In genomic region chr5:151157426-151158286, GRCh38 we compare ENCODE assay signal across 8 cellular contexts. TPM values are rescaled to one million over a fixed set of nuclear protein-coding genes. Genes with fewer than 3 reads are reported as not detected.
A peak's percentile ranks its signal among the peaks of the same experiment; 100 is the strongest.
DNase-seq lines count a peak whose midpoint lies in the region; ATAC-seq and TF ChIP-seq lines count a peak whose summit lies in the region.

TSS of gene ANXA6 (minus strand) at chr5:151157779. CDS start at chr5:151147901, 9,878 bp downstream.

- peaks cover 55% of the 10 kb centered on the region for H3K79me2 ChIP-seq in neural cell (replicated peaks; ENCODE audit: insufficient read depth, low read length)

- peak within 1 kb of the TSS; percentile 97 for H3K9ac ChIP-seq in neural cell (ENCODE audit: low read length)

- H3K27me3 Mint-ChIP-seq in CD8-positive, alpha-beta T cell (ENCODE audit: low read depth) = no peaks in the 10 kb centered on the region

- no peaks in the 10 kb centered on the region for H3K9me3 Mint-ChIP-seq in CD8-positive, alpha-beta T cell

- DNase-seq in CD8-positive, alpha-beta T cell = peak in 6 of 7 experiments; percentile 50 to 80 (median 61)
- DNase-seq in HPDE6-E6E7 (ENCODE audit: extremely low spot score) (peak; percentile 85), RKO (ENCODE audit: low spot score) (peak; percentile 85), foreskin keratinocyte (peak; percentile 21 to 45), superior temporal gyrus (ENCODE audit: extremely low spot score) (peak; percentile 82)
- DNase-seq in activated naive CD4-positive, alpha-beta T cell (lab: John Stamatoyannopoulos, UW) = peak; percentile 9 to 48 (median 20)

- H3K4me1 ChIP-seq in CD8-positive, alpha-beta T cell (ENCODE audit: insufficient read depth, low read length) = peaks cover 43% of the 10 kb centered on the region
- no peaks in the 10 kb centered on the region for H3K4me1 ChIP-seq in foreskin keratinocyte

- H3K27ac ChIP-seq in CD8-positive, alpha-beta T cell (ENCODE audit: low read depth, low read length) = peak within 1 kb of the TSS; percentile 68
- H3K27ac ChIP-seq in foreskin keratinocyte = no peak within 1 kb of the TSS
- peak within 1 kb of the TSS; percentile 66 for H3K27ac ChIP-seq in neural cell (ENCODE audit: low read length)

- H3K4me3 Mint-ChIP-seq in CD8-positive, alpha-beta T cell = peak within 1 kb of the TSS; percentile 97

- ATAC-seq in CD8-positive, alpha-beta T cell = peak; percentile 70
- ATAC-seq in GM19455 (IDR thresholded peaks at IDR 0.05; ENCODE audit: unreplicated experiment) (peak; percentile 47), foreskin keratinocyte (peak; percentile 96)

- TF ChIP-seq RAD21 in neural cell (conservative IDR thresholded peaks at IDR 0.05) = peak; percentile 32

- H3K27me3 ChIP-seq in CD8-positive, alpha-beta T cell (ENCODE audit: insufficient read depth, low read length) = no peaks in the 10 kb centered on the region
- H3K27me3 ChIP-seq in foreskin keratinocyte (peaks cover 5% of the 10 kb centered on the region), neural cell (ENCODE audit: insufficient read depth, low read depth, low read length) (no peaks in the 10 kb centered on the region)

- H3K36me3 ChIP-seq in CD8-positive, alpha-beta T cell (ENCODE audit: insufficient read depth, low read length) = no peaks in the 10 kb centered on the region
- no peaks in the 10 kb centered on the region for H3K36me3 ChIP-seq in neural cell (ENCODE audit: insufficient read depth, low read length)

- H3K9me3 ChIP-seq in CD8-positive, alpha-beta T cell (ENCODE audit: low read length) = no peaks in the 10 kb centered on the region
- H3K9me3 ChIP-seq in neural cell (ENCODE audit: low read length) = no peaks in the 10 kb centered on the region

- no peaks in the 10 kb centered on the region for H3F3A ChIP-seq in neural cell (ENCODE audit: insufficient read depth, low read length, poor library complexity, severe bottlenecking)

- no peak for TF ChIP-seq CTCF in CD8-positive, alpha-beta T cell (IDR thresholded peaks at IDR 0.05)
- no peak for TF ChIP-seq CTCF in foreskin keratinocyte (conservative IDR thresholded peaks at IDR 0.05)
- TF ChIP-seq CTCF in neural cell (IDR thresholded peaks at IDR 0.05; ENCODE audit: poor library complexity, severe bottlenecking) = no peak

- peaks cover 65% of the 10 kb centered on the region for H3K4me1 Mint-ChIP-seq in CD8-positive, alpha-beta T cell (ENCODE audit: low read depth)

- CTCF ChIA-PET in CD8-positive, alpha-beta T cell (lab: Charles Lee) = interaction anchor here (1.0 to 40.9 kb wide), 5 partner anchors 29 to 106 kb away, joined by 3 to 1723 read pairs (median 3); partner anchors contain the start of gene CCDC69

- H3K4me2 ChIP-seq in neural cell (ENCODE audit: low read length) = peak within 1 kb of the TSS; percentile 98

- POLR2A ChIA-PET in CD8-positive, alpha-beta T cell (lab: Charles Lee) = interaction anchor here (0.6 to 6.5 kb wide), 11 partner anchors 10 to 94 kb away, joined by 3 to 36 read pairs (median 5); no protein-coding TSS in a partner anchor

- H3K4me3 ChIP-seq in CD8-positive, alpha-beta T cell (ENCODE audit: low read depth, low read length) = peak within 1 kb of the TSS; percentile 52
- H3K4me3 ChIP-seq in neural cell (ENCODE audit: low read length) = peak within 1 kb of the TSS; percentile 96

- H2AFZ ChIP-seq in neural cell (ENCODE audit: low read depth, low read length) = peak within 1 kb of the TSS; percentile 87

- H3K27ac Mint-ChIP-seq in CD8-positive, alpha-beta T cell = peak within 1 kb of the TSS; percentile 95

- peaks cover 25% of the 10 kb centered on the region for H3K36me3 Mint-ChIP-seq in CD8-positive, alpha-beta T cell

- intact Hi-C loops in CD8-positive, alpha-beta T cell (cut with DNase I, micrococcal nuclease) = loop anchor here (1.0 to 10.0 kb wide), 8 partner anchors 7 to 803 kb away; partner anchors contain the start of genes G3BP1 (in 1 of the 2), GM2A (in 1 of the 2) and TCOF1 (in 1 of the 2)

- no peaks in the 10 kb centered on the region for H3K9me2 ChIP-seq in neural cell (ENCODE audit: insufficient read depth, low read length)

- H4K20me1 ChIP-seq in neural cell (ENCODE audit: insufficient read depth) = no peaks in the 10 kb centered on the region

- TF ChIP-seq EP300 in neural cell (conservative IDR thresholded peaks at IDR 0.05; ENCODE audit: poor library complexity, severe bottlenecking) = peak; percentile 46

TF ChIP-seq in neural cell, 6 proteins besides CTCF, POLR2A, EP300 and RAD21:
- TF ChIP-seq, protein P1, sequence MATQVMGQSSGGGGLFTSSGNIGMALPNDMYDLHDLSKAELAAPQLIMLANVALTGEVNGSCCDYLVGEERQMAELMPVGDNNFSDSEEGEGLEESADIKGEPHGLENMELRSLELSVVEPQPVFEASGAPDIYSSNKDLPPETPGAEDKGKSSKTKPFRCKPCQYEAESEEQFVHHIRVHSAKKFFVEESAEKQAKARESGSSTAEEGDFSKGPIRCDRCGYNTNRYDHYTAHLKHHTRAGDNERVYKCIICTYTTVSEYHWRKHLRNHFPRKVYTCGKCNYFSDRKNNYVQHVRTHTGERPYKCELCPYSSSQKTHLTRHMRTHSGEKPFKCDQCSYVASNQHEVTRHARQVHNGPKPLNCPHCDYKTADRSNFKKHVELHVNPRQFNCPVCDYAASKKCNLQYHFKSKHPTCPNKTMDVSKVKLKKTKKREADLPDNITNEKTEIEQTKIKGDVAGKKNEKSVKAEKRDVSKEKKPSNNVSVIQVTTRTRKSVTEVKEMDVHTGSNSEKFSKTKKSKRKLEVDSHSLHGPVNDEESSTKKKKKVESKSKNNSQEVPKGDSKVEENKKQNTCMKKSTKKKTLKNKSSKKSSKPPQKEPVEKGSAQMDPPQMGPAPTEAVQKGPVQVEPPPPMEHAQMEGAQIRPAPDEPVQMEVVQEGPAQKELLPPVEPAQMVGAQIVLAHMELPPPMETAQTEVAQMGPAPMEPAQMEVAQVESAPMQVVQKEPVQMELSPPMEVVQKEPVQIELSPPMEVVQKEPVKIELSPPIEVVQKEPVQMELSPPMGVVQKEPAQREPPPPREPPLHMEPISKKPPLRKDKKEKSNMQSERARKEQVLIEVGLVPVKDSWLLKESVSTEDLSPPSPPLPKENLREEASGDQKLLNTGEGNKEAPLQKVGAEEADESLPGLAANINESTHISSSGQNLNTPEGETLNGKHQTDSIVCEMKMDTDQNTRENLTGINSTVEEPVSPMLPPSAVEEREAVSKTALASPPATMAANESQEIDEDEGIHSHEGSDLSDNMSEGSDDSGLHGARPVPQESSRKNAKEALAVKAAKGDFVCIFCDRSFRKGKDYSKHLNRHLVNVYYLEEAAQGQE (IDR thresholded peaks at IDR 0.05; ENCODE audit: borderline replicate concordance) = peak; percentile 58
- peak; percentile 93 for TF ChIP-seq POLR2AphosphoS5 (IDR thresholded peaks at IDR 0.05)
- no peak for TF ChIP-seq SMC3 (conservative IDR thresholded peaks at IDR 0.05; ENCODE audit: poor library complexity)
- no peak for TF ChIP-seq EZH2 (IDR thresholded peaks at IDR 0.05; ENCODE audit: borderline replicate concordance, insufficient read depth, low read length, poor library complexity, severe bottlenecking)
- TF ChIP-seq TAF1 (IDR thresholded peaks at IDR 0.05; ENCODE audit: low read depth) = peak; percentile 81
- TF ChIP-seq MXI1 (conservative IDR thresholded peaks at IDR 0.05; ENCODE audit: poor library complexity, severe bottlenecking) = peak; percentile 70

RNA-seq across cellular contexts. Expression of gene ANXA6, which starts in this region (rescaled TPM):
- total RNA-seq in CD8-positive, alpha-beta T cell = 10 to 100 TPM; 83.5 to 89.4 TPM
- 50.6 and 73.9 TPM in 2 replicates for total RNA-seq in foreskin keratinocyte
- polyA plus RNA-seq in foreskin keratinocyte (42.5 and 60.6 TPM in 2 replicates), neural cell (27.5 and 51.9 TPM in 2 replicates)
- polyA minus RNA-seq in neural cell = 42.9 and 45.8 TPM in 2 replicates

Comparison
In these comparisons a context has a peak if more than half of its experiments do, and no peak if none do; other contexts are left out.
1. DNase-seq: peak in every context shown above with its lines; median percentile 85 in HPDE6-E6E7; 85 in RKO; 82 in superior temporal gyrus; 61 in CD8-positive, alpha-beta T cell; 33 in foreskin keratinocyte; 20 in activated naive CD4-positive, alpha-beta T cell.